ENCODE assay signal across 8 cellular contexts in genomic region chr5:119578937-119579336, GRCh38.
DNase-seq lines count a peak whose midpoint lies in the region; ATAC-seq and TF ChIP-seq lines count a peak whose summit lies in the region.

No MANE protein-coding gene starts in this region.

- ATAC-seq in GM21515 (IDR thresholded peaks at IDR 0.05; ENCODE audit: unreplicated experiment) (peak; percentile 64), HG03571 (IDR thresholded peaks at IDR 0.05; ENCODE audit: unreplicated experiment) (peak; percentile 40)

- no peak overlapping the region for H3K4me3 ChIP-seq in GM12864 (ENCODE audit: low read depth, low read length)

- DNase-seq in GM12864 (ENCODE audit: low read depth) (peak; percentile 21), SHP77 (lab: John Stamatoyannopoulos, UW) (peak; percentile 8 to 20), iPS DF 4.7 (ENCODE audit: extremely low read depth, low spot score) (peak; percentile 74), foreskin melanocyte (no peak), C1 segment of cervical spinal cord (lab: John Stamatoyannopoulos, UW) (no peak)
- DNase-seq in activated CD4-positive, alpha-beta T cell treated with anti-CD3 and anti-CD28 coated beads for 4 hours, result no peak

- TF ChIP-seq CTCF in GM12864 (IDR thresholded peaks at IDR 0.05; ENCODE audit: low read depth, low read length, missing control alignments), result peak; percentile 50

Comparison
In these comparisons a context has a peak if more than half of its experiments do, and no peak if none do; other contexts are left out.
1. DNase-seq: peak in GM12864 (single experiment), SHP77 (2 of 2) and iPS DF 4.7 (single experiment); none in foreskin melanocyte (single experiment), activated CD4-positive, alpha-beta T cell treated with anti-CD3 and anti-CD28 coated beads for 4 hours (0 of 2) and C1 segment of cervical spinal cord (0 of 14).